11 cellular contexts compared by ENCODE assay signal in genomic region chr9:72951520-72952393, GRCh38. TPM values are rescaled to one million over a fixed set of nuclear protein-coding genes. Genes with fewer than 3 reads are reported as not detected.
DNase-seq lines count a peak whose midpoint lies in the region; ATAC-seq and TF ChIP-seq lines count a peak whose summit lies in the region.
"Had no signal": no experiment of that assay in that cellular context is flagged by ENCODE, and none has a peak within 500 bp of the region (broad histone marks: within the 10 kb centered on the region; RNA-seq: fewer than 3 reads in every experiment).

No MANE protein-coding gene starts in this region.

- TF ChIP-seq CTCF in HFFc6 (IDR thresholded peaks at IDR 0.05), result no peak
- TF ChIP-seq CTCF in brain (conservative IDR thresholded peaks at IDR 0.05), result no peak
- no peak for TF ChIP-seq CTCF in liver (IDR thresholded peaks at IDR 0.05; ENCODE audit: low read depth, low read length, missing input control)
- no peak for TF ChIP-seq CTCF in dorsolateral prefrontal cortex (IDR thresholded peaks at IDR 0.05 in 54 of 56, conservative IDR thresholded peaks at IDR 0.05 in 2 of 56; ENCODE audit: low read depth in 1 of 56, partially characterized antibody in 56 of 56)

- H3K27me3 ChIP-seq in liver (ENCODE audit: control insufficient read depth in 4 of 4, insufficient read depth in 4 of 4, low read length in 3 of 4), result no peaks in the 10 kb centered on the region
- peaks cover 0 to 3% (median 0%) of the 10 kb centered on the region in 45 donors for H3K27me3 ChIP-seq in dorsolateral prefrontal cortex

- peak overlapping the region; percentile 87 for H3K4me3 Mint-ChIP-seq in HFFc6
- peak overlapping the region in 3 of 5 experiments; percentile 1 to 79 (median 26) for H3K4me3 Mint-ChIP-seq in brain
- H3K4me3 Mint-ChIP-seq in stimulated activated naive B cell treated with anti-CD40 and anti-IgM and Interleukin-4, amounts not matched to agents 10 μg/mL and 1 μg/mL and 100 μg/mL, for 72 hours, result peak overlapping the region; percentile 12 to 37

- DNase-seq in HFFc6 (no peak), dorsolateral prefrontal cortex (no peak), COLO829 (ENCODE audit: low spot score) (no peak)
- DNase-seq in stimulated activated naive B cell treated with anti-CD40 and anti-IgM and Interleukin-4, amounts not matched to agents 10 μg/mL and 1 μg/mL and 100 μg/mL, for 72 hours, result no peak
- DNase-seq: activated CD8-positive, alpha-beta memory T cell treated with anti-CD3 and anti-CD28 coated beads for 24 hours had no signal

- H3K4me3 ChIP-seq in liver (ENCODE audit: low read depth in 1 of 3, low read length in 3 of 3) (peak overlapping the region; percentile 67 to 79 (median 77)), dorsolateral prefrontal cortex (peak overlapping the region in 23 of 59 donors; percentile 2 to 40 (median 16))
- H3K4me3 ChIP-seq: SJSA1 had no signal

- H3K9me3 Mint-ChIP-seq in HFFc6 (no peaks in the 10 kb centered on the region), brain (no peaks in the 10 kb centered on the region)
- peaks cover 3% of the 10 kb centered on the region in 2 donors for H3K9me3 Mint-ChIP-seq in stimulated activated naive B cell treated with anti-CD40 and anti-IgM and Interleukin-4, amounts not matched to agents 10 μg/mL and 1 μg/mL and 100 μg/mL, for 72 hours

- WGBS in liver, result 3% methylated on average over 5 of the region's 5 CpGs

- no peak for TF ChIP-seq RAD21 in liver (IDR thresholded peaks at IDR 0.05)

- H3K27ac ChIP-seq in liver (ENCODE audit: low read depth in 1 of 2, low read length in 2 of 2) (peak overlapping the region; percentile 71 to 76), dorsolateral prefrontal cortex (no peak overlapping the region)
- H3K27ac ChIP-seq: SJSA1 had no signal

- no peak for ATAC-seq in stimulated activated naive B cell treated with anti-CD40 and anti-IgM and Interleukin-4, amounts not matched to agents 10 μg/mL and 1 μg/mL and 100 μg/mL, for 72 hours (replicated peaks)
- no peak for ATAC-seq in HG03095 (IDR thresholded peaks at IDR 0.05; ENCODE audit: unreplicated experiment)
- ATAC-seq in HG02870 (IDR thresholded peaks at IDR 0.05; ENCODE audit: unreplicated experiment), result no peak

- peak overlapping the region; percentile 88 to 98 for H3K9ac ChIP-seq in liver (ENCODE audit: low read depth in 1 of 2, low read length in 2 of 2)

- H3K27me3 Mint-ChIP-seq in HFFc6 (ENCODE audit: insufficient read depth), result peaks cover 4% of the 10 kb centered on the region; the same call in 1 of the 2 replicates
- H3K27me3 Mint-ChIP-seq in brain, result no peaks in the 10 kb centered on the region
- peaks cover 7 to 17% of the 10 kb centered on the region in 2 donors for H3K27me3 Mint-ChIP-seq in stimulated activated naive B cell treated with anti-CD40 and anti-IgM and Interleukin-4, amounts not matched to agents 10 μg/mL and 1 μg/mL and 100 μg/mL, for 72 hours

- no peaks in the 10 kb centered on the region for H3K9me3 ChIP-seq in liver (ENCODE audit: control insufficient read depth in 4 of 4, low read length in 3 of 4)
- H3K9me3 ChIP-seq: SJSA1 had no signal

- peak overlapping the region; percentile 65; the same call in 1 of the 2 replicates for H3K27ac Mint-ChIP-seq in HFFc6
- peak overlapping the region in 2 of 5 experiments; percentile 0 to 42 for H3K27ac Mint-ChIP-seq in brain
- no peak overlapping the region for H3K27ac Mint-ChIP-seq in stimulated activated naive B cell treated with anti-CD40 and anti-IgM and Interleukin-4, amounts not matched to agents 10 μg/mL and 1 μg/mL and 100 μg/mL, for 72 hours

- peaks cover 7 to 51% (median 36%) of the 10 kb centered on the region in 4 donors for H3K4me1 ChIP-seq in liver (ENCODE audit: control insufficient read depth in 4 of 4, insufficient read depth in 4 of 4, low read length in 3 of 4)
- H3K4me1 ChIP-seq: SJSA1 had no signal

- H3K4me1 Mint-ChIP-seq in HFFc6 (ENCODE audit: low read depth) (peaks cover 70% of the 10 kb centered on the region; the same call in 1 of the 2 replicates), brain (peaks cover 42% of the 10 kb centered on the region)
- H3K4me1 Mint-ChIP-seq in stimulated activated naive B cell treated with anti-CD40 and anti-IgM and Interleukin-4, amounts not matched to agents 10 μg/mL and 1 μg/mL and 100 μg/mL, for 72 hours, result peaks cover 11 to 30% of the 10 kb centered on the region in 2 donors

- intact Hi-C loops in dorsolateral prefrontal cortex (cut with DNase I), result no loop called here

- no peaks in the 10 kb centered on the region for H3K36me3 ChIP-seq in liver (ENCODE audit: control insufficient read depth in 4 of 4, insufficient read depth in 3 of 4, low read depth in 1 of 4, low read length in 3 of 4)
- H3K36me3 ChIP-seq: SJSA1 had no signal

- peaks cover 10% of the 10 kb centered on the region; the same call in 1 of the 2 replicates for H3K36me3 Mint-ChIP-seq in HFFc6 (ENCODE audit: low read depth)
- H3K36me3 Mint-ChIP-seq in brain, result no peaks in the 10 kb centered on the region
- H3K36me3 Mint-ChIP-seq in stimulated activated naive B cell treated with anti-CD40 and anti-IgM and Interleukin-4, amounts not matched to agents 10 μg/mL and 1 μg/mL and 100 μg/mL, for 72 hours, result no peaks in the 10 kb centered on the region

TF ChIP-seq in liver, 16 proteins besides CTCF, POLR2A, EP300 and RAD21:
- TF ChIP-seq MAX (IDR thresholded peaks at IDR 0.05) (no peak), REST (IDR thresholded peaks at IDR 0.05) (no peak), ZBTB33 (IDR thresholded peaks at IDR 0.05) (no peak), HNF4A (conservative IDR thresholded peaks at IDR 0.05) (no peak), GABPA (IDR thresholded peaks at IDR 0.05 in 1 of 2, conservative IDR thresholded peaks at IDR 0.05 in 1 of 2) (no peak), JUND (IDR thresholded peaks at IDR 0.05) (no peak), YY1 (IDR thresholded peaks at IDR 0.05) (no peak)

RNA-seq across cellular contexts. Expression of gene ALDH1A1, which starts 1.1 kb away (rescaled TPM):
- 100 to 1,000 TPM; 166 to 720 (median 656) TPM for total RNA-seq in HFFc6 (2021; fragmentation: NEBNext Ultra II Directional; extraction: Animal tissue kit (Norgen Biotek cat#: 25700))
- 31.0 TPM for polyA plus RNA-seq in brain (ENCODE audit: insufficient read depth, low read depth, low replicate concordance)
- 100 to 1,000 TPM; 178 to 208 TPM for total RNA-seq in liver
- 100 to 1,000 TPM; 118 to 433 TPM for polyA plus RNA-seq in liver
- total RNA-seq in dorsolateral prefrontal cortex, result 100 to 1,000 TPM in 3 of 120 experiments, 10 to 100 TPM in 117; 18.5 to 112 (median 47.3) TPM
- total RNA-seq: osteocyte, SJSA1 had no signal

Comparison
In these comparisons a context has a peak if more than half of its experiments do, and no peak if none do; other contexts are left out.
1. H3K4me3 Mint-ChIP-seq: peak in every context shown above with its lines; median percentile 87 in HFFc6; 26 in brain; 24 in stimulated activated naive B cell treated with anti-CD40 and anti-IgM and Interleukin-4, amounts not matched to agents 10 μg/mL and 1 μg/mL and 100 μg/mL, for 72 hours.
2. H3K27ac ChIP-seq: peak in liver (2 of 2); none in dorsolateral prefrontal cortex (0 of 59).